13 cellular contexts compared by ENCODE assay signal in genomic region chr2:31401580-31401979, GRCh38. TPM values are rescaled to one million over a fixed set of nuclear protein-coding genes. Genes with fewer than 3 reads are reported as not detected.
A peak's percentile ranks its signal among the peaks of the same experiment; 100 is the strongest.
DNase-seq lines count a peak whose midpoint lies in the region; ATAC-seq and TF ChIP-seq lines count a peak whose summit lies in the region.
"Had no signal": no experiment of that assay in that cellular context is flagged by ENCODE, and none has a peak within 500 bp of the region (broad histone marks: within the 10 kb centered on the region; RNA-seq: fewer than 3 reads in every experiment).

No MANE protein-coding gene starts in this region.

- no peaks in the 10 kb centered on the region for H3K36me3 Mint-ChIP-seq in CD4-positive, alpha-beta T cell (ENCODE audit: low read depth)

- no peak overlapping the region for H3K27ac Mint-ChIP-seq in CD4-positive, alpha-beta T cell

- CTCF ChIA-PET in CD4-positive, alpha-beta T cell (lab: Charles Lee): no interaction called here

- no peak overlapping the region for H3K4me3 ChIP-seq in fibroblast of the aortic adventitia (ENCODE audit: low read depth, low read length)
- H3K4me3 ChIP-seq in skeletal muscle satellite cell (ENCODE audit: low read length): no peak overlapping the region
- H3K4me3 ChIP-seq: upper lobe of left lung had no signal

- DNase-seq in GOT3 (lab: John Stamatoyannopoulos, UW) (peak; percentile 31), SW 1271 (lab: John Stamatoyannopoulos, UW) (peak; percentile 78 to 95), fibroblast of the aortic adventitia (ENCODE audit: low read depth) (peak; percentile 81), GF-D8 (lab: John Stamatoyannopoulos, UW) (no peak), posterior vena cava (ENCODE audit: low spot score) (no peak)
- DNase-seq in CD4-positive, alpha-beta T cell: no peak
- DNase-seq: cortex of kidney, DND-41, NCI-H69, upper lobe of left lung had no signal

- peaks cover 10% of the 10 kb centered on the region for H3K27me3 Mint-ChIP-seq in CD4-positive, alpha-beta T cell

- H3K4me2 ChIP-seq in skeletal muscle satellite cell (ENCODE audit: low read length): peak overlapping the region; percentile 40

- POLR2A ChIA-PET in CD4-positive, alpha-beta T cell (lab: Charles Lee): no interaction called here

- H3K4me1 Mint-ChIP-seq in CD4-positive, alpha-beta T cell (ENCODE audit: low read depth): no peaks in the 10 kb centered on the region

- H3K36me3 ChIP-seq in skeletal muscle satellite cell (ENCODE audit: insufficient read depth, low read length): no peaks in the 10 kb centered on the region
- H3K36me3 ChIP-seq: upper lobe of left lung had no signal

- no peaks in the 10 kb centered on the region for H3K9me3 ChIP-seq in skeletal muscle satellite cell (replicated peaks; ENCODE audit: low read length)
- H3K9me3 ChIP-seq in CD4-positive, alpha-beta T cell (ENCODE audit: control insufficient read depth, low read length): no peaks in the 10 kb centered on the region
- H3K9me3 ChIP-seq: upper lobe of left lung had no signal

- H3K9ac ChIP-seq in skeletal muscle satellite cell (ENCODE audit: low read depth, low read length): peak overlapping the region; percentile 30
- H3K9ac ChIP-seq: parathyroid adenoma had no signal

- TF ChIP-seq CTCF in fibroblast of the aortic adventitia (IDR thresholded peaks at IDR 0.05; ENCODE audit: insufficient read depth, low read length): no peak
- no peak for TF ChIP-seq CTCF in CD4-positive, alpha-beta T cell (IDR thresholded peaks at IDR 0.05)

- no peaks in the 10 kb centered on the region for H3K9me3 Mint-ChIP-seq in CD4-positive, alpha-beta T cell

- H3K27me3 ChIP-seq in skeletal muscle satellite cell (ENCODE audit: control insufficient read depth, insufficient read depth, low read length): no peaks in the 10 kb centered on the region
- no peaks in the 10 kb centered on the region for H3K27me3 ChIP-seq in CD4-positive, alpha-beta T cell (ENCODE audit: control insufficient read depth, insufficient read depth, low read length)

- ATAC-seq in CD4-positive, alpha-beta T cell (ENCODE audit: poor library complexity): no peak
- no peak for ATAC-seq in HG02870 (IDR thresholded peaks at IDR 0.05; ENCODE audit: unreplicated experiment)

- H3K27ac ChIP-seq in CD4-positive, alpha-beta T cell (ENCODE audit: low read depth, low read length): no peak overlapping the region
- H3K27ac ChIP-seq: parathyroid adenoma, upper lobe of left lung had no signal

- intact Hi-C loops in CD4-positive, alpha-beta T cell (cut with DNase I, micrococcal nuclease): no loop called here
- intact Hi-C loops in posterior vena cava (cut with DNase I): no loop called here

- H3K4me1 ChIP-seq in skeletal muscle satellite cell (ENCODE audit: control insufficient read depth, insufficient read depth, low read length): peaks cover 18% of the 10 kb centered on the region
- H3K4me1 ChIP-seq: parathyroid adenoma, upper lobe of left lung had no signal

- no peak overlapping the region for H3K4me3 Mint-ChIP-seq in CD4-positive, alpha-beta T cell

RNA-seq across cellular contexts. Expression of gene XDH, which starts 13.0 kb away (rescaled TPM):
- total RNA-seq in fibroblast of the aortic adventitia (ENCODE audit: low replicate concordance) (3.1 TPM in 1 of 2 replicates, not detected in the other), posterior vena cava (not detected)
- total RNA-seq in skeletal muscle satellite cell (2012; rRNA removed): 0.25 and 0.87 TPM in 2 replicates
- under 1 TPM in 1 of 2 experiments, not detected in 1; 0.05 TPM for total RNA-seq in CD4-positive, alpha-beta T cell

Comparison
In these comparisons a context has a peak if more than half of its experiments do, and no peak if none do; other contexts are left out.
1. DNase-seq: peak in GOT3 (single experiment), SW 1271 (2 of 2) and fibroblast of the aortic adventitia (single experiment); none in CD4-positive, alpha-beta T cell (0 of 10), GF-D8 (single experiment) and posterior vena cava (single experiment).